In the genomic region with DNA sequence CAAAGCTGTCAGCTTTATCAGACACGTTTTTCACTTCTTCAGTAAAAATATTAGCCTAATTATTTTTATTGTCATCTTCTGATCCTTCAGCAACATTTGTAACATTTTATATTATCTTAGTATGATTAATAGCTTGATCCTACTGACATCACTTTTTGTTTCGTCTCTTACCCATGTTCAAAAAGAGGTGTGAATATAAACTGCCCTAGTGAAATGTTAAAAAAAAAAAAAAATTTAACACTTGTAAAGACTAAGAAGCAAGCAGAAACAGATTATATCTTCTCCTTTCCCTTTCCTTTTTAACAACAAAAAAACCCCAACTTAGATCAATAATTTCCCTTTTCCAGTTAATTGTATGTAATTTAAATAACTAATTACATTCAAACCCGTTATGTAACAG, we compare ENCODE assay signal across 33 cellular contexts. TPM values are rescaled to one million over a fixed set of nuclear protein-coding genes. Genes with fewer than 3 reads are reported as not detected.
"Had no signal": no experiment of that assay in that cellular context is flagged by ENCODE, and none has a peak within 500 bp of the region (broad histone marks: within the 10 kb centered on the region; RNA-seq: fewer than 3 reads in every experiment).

No MANE protein-coding gene starts in this region.

- H3K27me3 Mint-ChIP-seq: activated CD8-positive, alpha-beta T cell treated with anti-CD3 and anti-CD28 coated beads for 36 hours; activated naive CD4-positive, alpha-beta T cell treated with anti-CD3 and anti-CD28 coated beads, Interleukin-2, amount 10 ng/mL, durations not matched to agents 7 days and 5 days; activated naive CD8-positive, alpha-beta T cell treated with anti-CD3 and anti-CD28 coated beads for 36 hours; activated naive CD8-positive, alpha-beta T cell treated with anti-CD3 and anti-CD28 coated beads, Interleukin-2, amount 50 U/mL, for 24 hours; dendritic cell treated with granulocyte-macrophage colony-stimulating factor and Interleukin-4, amounts not matched to agents 40 ng/mL and 50 ng/mL, for 4 days; T-helper 17 cell had no signal

- ATAC-seq: activated naive CD8-positive, alpha-beta T cell treated with anti-CD3 and anti-CD28 coated beads, Interleukin-2, amount 50 U/mL, for 24 hours; body of pancreas; gastroesophageal sphincter; SK-N-SH treated with all-trans-retinoic acid at 6 μM for 48 hours; T-helper 17 cell had no signal

- H3K9me3 Mint-ChIP-seq: activated CD8-positive, alpha-beta T cell treated with anti-CD3 and anti-CD28 coated beads for 36 hours; activated naive CD4-positive, alpha-beta T cell treated with anti-CD3 and anti-CD28 coated beads, Interleukin-2, amount 10 ng/mL, durations not matched to agents 7 days and 5 days; activated naive CD8-positive, alpha-beta T cell treated with anti-CD3 and anti-CD28 coated beads for 36 hours; activated naive CD8-positive, alpha-beta T cell treated with anti-CD3 and anti-CD28 coated beads, Interleukin-2, amount 50 U/mL, for 24 hours; dendritic cell treated with granulocyte-macrophage colony-stimulating factor and Interleukin-4, amounts not matched to agents 40 ng/mL and 50 ng/mL, for 4 days; T-helper 2 cell treated with Interferon-gamma antibody and Interleukin-4, amounts not matched to agents 5 μg/mL and 100 μg/mL, for 36 hours had no signal

- H3K4me1 ChIP-seq: adrenal gland, body of pancreas, breast epithelium, esophagus muscularis mucosa, gastroesophageal sphincter had no signal

- H3K27ac ChIP-seq: adrenal gland, body of pancreas, breast epithelium, cardiac muscle cell, coronary artery, dorsolateral prefrontal cortex, esophagus muscularis mucosa, gastroesophageal sphincter had no signal

- H3K4me3 Mint-ChIP-seq: activated CD8-positive, alpha-beta T cell treated with anti-CD3 and anti-CD28 coated beads for 36 hours; activated naive CD4-positive, alpha-beta T cell treated with anti-CD3 and anti-CD28 coated beads, Interleukin-2, amount 10 ng/mL, durations not matched to agents 7 days and 5 days; activated naive CD8-positive, alpha-beta T cell treated with anti-CD3 and anti-CD28 coated beads for 36 hours; activated naive CD8-positive, alpha-beta T cell treated with anti-CD3 and anti-CD28 coated beads, Interleukin-2, amount 50 U/mL, for 24 hours; dendritic cell treated with granulocyte-macrophage colony-stimulating factor and Interleukin-4, amounts not matched to agents 40 ng/mL and 50 ng/mL, for 4 days; T-helper 17 cell; T-helper 2 cell treated with Interferon-gamma antibody and Interleukin-4, amounts not matched to agents 5 μg/mL and 100 μg/mL, for 36 hours had no signal

- H3K4me3 ChIP-seq: adrenal gland, body of pancreas, breast epithelium, cardiac muscle cell, coronary artery, dorsolateral prefrontal cortex, esophagus muscularis mucosa, gastroesophageal sphincter had no signal

- H3K4me1 Mint-ChIP-seq: activated naive CD8-positive, alpha-beta T cell treated with anti-CD3 and anti-CD28 coated beads, Interleukin-2, amount 50 U/mL, for 24 hours had no signal

- H3K27ac Mint-ChIP-seq: activated CD8-positive, alpha-beta T cell treated with anti-CD3 and anti-CD28 coated beads for 36 hours; activated naive CD4-positive, alpha-beta T cell treated with anti-CD3 and anti-CD28 coated beads, Interleukin-2, amount 10 ng/mL, durations not matched to agents 7 days and 5 days; activated naive CD8-positive, alpha-beta T cell treated with anti-CD3 and anti-CD28 coated beads for 36 hours; activated naive CD8-positive, alpha-beta T cell treated with anti-CD3 and anti-CD28 coated beads, Interleukin-2, amount 50 U/mL, for 24 hours; dendritic cell treated with granulocyte-macrophage colony-stimulating factor and Interleukin-4, amounts not matched to agents 40 ng/mL and 50 ng/mL, for 4 days; T-helper 17 cell; T-helper 2 cell treated with Interferon-gamma antibody and Interleukin-4, amounts not matched to agents 5 μg/mL and 100 μg/mL, for 36 hours had no signal

- H3K27me3 ChIP-seq: adrenal gland, body of pancreas, breast epithelium, cardiac muscle cell, dorsolateral prefrontal cortex, esophagus muscularis mucosa, gastroesophageal sphincter had no signal

- DNase-seq: activated CD4-positive, alpha-beta T cell treated with anti-CD3 and anti-CD28 coated beads for 4 hours; activated CD4-positive, alpha-beta T cell treated with anti-CD3 and anti-CD28 coated beads, Interleukin-2, amount 50 U/mL, for 1 hour; activated CD4-positive, alpha-beta T cell treated with anti-CD3 and anti-CD28 coated beads, Interleukin-2, amount 50 U/mL, for 48 hours; activated CD4-positive, CD25-positive, alpha-beta regulatory T cell; activated CD4-positive, CD25-positive, alpha-beta regulatory T cell treated with anti-CD3 and anti-CD28 coated beads, Interleukin-2, amount 50 U/mL, for 72 hours; activated CD8-positive, alpha-beta memory T cell treated with anti-CD3 and anti-CD28 coated beads for 24 hours; activated CD8-positive, alpha-beta T cell treated with anti-CD3 and anti-CD28 coated beads for 36 hours; activated gamma-delta T cell; activated naive CD4-positive, alpha-beta T cell; activated naive CD4-positive, alpha-beta T cell treated with anti-CD3 and anti-CD28 coated beads, Interleukin-2, amount 10 ng/mL, durations not matched to agents 7 days and 5 days; activated naive CD8-positive, alpha-beta T cell treated with anti-CD3 and anti-CD28 coated beads for 36 hours; activated naive CD8-positive, alpha-beta T cell treated with anti-CD3 and anti-CD28 coated beads, Interleukin-2, amount 50 U/mL, for 24 hours; activated T-cell treated with anti-CD3 and anti-CD28 coated beads, Interleukin-2, amount 50 U/mL, for 48 hours; adrenal gland; amygdala; aorta; body of pancreas; central memory CD4-positive, alpha-beta T cell; dorsolateral prefrontal cortex; effector memory CD4-positive, alpha-beta T cell; erythroblast; foreskin melanocyte; T-helper 1 cell; T-helper 17 cell; T1000 had no signal

- H3K9me3 ChIP-seq: adrenal gland, body of pancreas, breast epithelium, esophagus muscularis mucosa, gastroesophageal sphincter had no signal

RNA-seq across cellular contexts. Expression of a gene that starts 36.2 kb away (rescaled TPM):
- total RNA-seq: activated CD8-positive, alpha-beta T cell treated with anti-CD3 and anti-CD28 coated beads for 36 hours; activated naive CD8-positive, alpha-beta T cell treated with anti-CD3 and anti-CD28 coated beads for 36 hours; esophagus muscularis mucosa had no signal
- polyA plus RNA-seq: aorta had no signal
